Comparison of ENCODE assay signal across 22 cellular contexts in genomic region chr22:35656284-35656752, GRCh38. TPM values are rescaled to one million over a fixed set of nuclear protein-coding genes. Genes with fewer than 3 reads are reported as not detected.
DNase-seq lines count a peak whose midpoint lies in the region; FAIRE-seq and TF ChIP-seq lines count a peak whose summit lies in the region.
"Had no signal": no experiment of that assay in that cellular context is flagged by ENCODE, and none has a peak within 500 bp of the region (broad histone marks: within the 10 kb centered on the region; RNA-seq: fewer than 3 reads in every experiment).

No MANE protein-coding gene starts in this region.

- peaks cover 8 to 12% of the 10 kb centered on the region in 2 experiments; a peak in 3 of 4 replicates for H3K4me1 ChIP-seq in SK-N-SH (ENCODE audit: control insufficient read depth in 1 of 2, insufficient read depth in 2 of 2, low read depth in 1 of 2, low read length in 1 of 2)
- H3K4me1 ChIP-seq: gastroesophageal sphincter had no signal

- CTCF ChIA-PET in SK-N-SH (lab: Yijun Ruan, JAX), result interaction anchor here (0.9 to 1.3 kb wide), 3 partner anchors 25 to 69 kb away, joined by 3 to 5 read pairs (median 3); no protein-coding TSS in a partner anchor

- H3K27ac ChIP-seq in SK-N-SH (ENCODE audit: low read depth in 2 of 2, low read length in 1 of 2) (no peak overlapping the region), dorsolateral prefrontal cortex (no peak overlapping the region)
- H3K27ac ChIP-seq: gastroesophageal sphincter, HL-60, KMS-11, VCaP had no signal

- H3K4me1 Mint-ChIP-seq in activated naive CD4-positive, alpha-beta T cell treated with anti-CD3 and anti-CD28 coated beads, Interleukin-2, amount 50 U/mL, for 24 hours, result peaks cover 83% of the 10 kb centered on the region
- no peaks in the 10 kb centered on the region for H3K4me1 Mint-ChIP-seq in progenitor cell of endocrine pancreas (ENCODE audit: low read depth)
- H3K4me1 Mint-ChIP-seq: nephron progenitor cell had no signal

- H3K4me2 ChIP-seq in SK-N-SH, result no peak overlapping the region
- H3K4me2 ChIP-seq: KMS-11 had no signal

- TF ChIP-seq RAD21 in SK-N-SH (IDR thresholded peaks at IDR 0.05; ENCODE audit: low read length), result no peak

- H3K27me3 ChIP-seq in SK-N-SH (ENCODE audit: insufficient read depth) (no peaks in the 10 kb centered on the region), dorsolateral prefrontal cortex (no peaks in the 10 kb centered on the region)
- H3K27me3 ChIP-seq: gastroesophageal sphincter had no signal

- H3K4me3 Mint-ChIP-seq in activated naive CD4-positive, alpha-beta T cell treated with anti-CD3 and anti-CD28 coated beads, Interleukin-2, amount 50 U/mL, for 24 hours, result no peak overlapping the region
- no peak overlapping the region for H3K4me3 Mint-ChIP-seq in progenitor cell of endocrine pancreas (ENCODE audit: low read depth)
- H3K4me3 Mint-ChIP-seq: activated CD8-positive, alpha-beta memory T cell treated with anti-CD3 and anti-CD28 coated beads, Interleukin-2, amount 10 ng/mL, durations not matched to agents 7 days and 5 days; nephron progenitor cell had no signal

- TF ChIP-seq EP300 in SK-N-SH (IDR thresholded peaks at IDR 0.05; ENCODE audit: borderline replicate concordance in 1 of 2, low read depth in 1 of 2, low read length in 1 of 2), result peak in 1 of 2 experiments; percentile 70; a peak in 1 of 4 replicates

- no peak for TF ChIP-seq CTCF in SK-N-SH (IDR thresholded peaks at IDR 0.05)
- TF ChIP-seq CTCF in progenitor cell of endocrine pancreas (IDR thresholded peaks at IDR 0.05; ENCODE audit: unreplicated experiment), result no peak
- no peak for TF ChIP-seq CTCF in dorsolateral prefrontal cortex (IDR thresholded peaks at IDR 0.05 in 54 of 56, conservative IDR thresholded peaks at IDR 0.05 in 2 of 56; ENCODE audit: low read depth in 1 of 56, partially characterized antibody in 56 of 56)

- H2AFZ ChIP-seq in SK-N-SH (ENCODE audit: low read depth), result no peak overlapping the region

- peak; percentile 32 for FAIRE-seq in urothelium cell line (lab: Jason Lieb, UNC)
- FAIRE-seq: endometrium had no signal

- TF ChIP-seq POLR2A in erythroblast (IDR thresholded peaks at IDR 0.05; ENCODE audit: low read length), result no peak

- DNase-seq in activated naive CD4-positive, alpha-beta T cell (lab: John Stamatoyannopoulos, UW), result no peak
- DNase-seq in SK-N-SH, result peak; percentile 66
- peak; percentile 22 to 57 for DNase-seq in erythroblast (lab: John Stamatoyannopoulos, UW)
- no peak for DNase-seq in urothelium cell line (ENCODE audit: low spot score)
- no peak for DNase-seq in progenitor cell of endocrine pancreas (ENCODE audit: low spot score, unreplicated experiment)
- no peak for DNase-seq in dorsolateral prefrontal cortex
- DNase-seq in kidney tubule cell (ENCODE audit: low spot score), result no peak
- DNase-seq: activated CD8-positive, alpha-beta memory T cell treated with anti-CD3 and anti-CD28 coated beads, Interleukin-2, amount 10 ng/mL, durations not matched to agents 7 days and 5 days; activated naive CD4-positive, alpha-beta T cell treated with anti-CD3 and anti-CD28 coated beads, Interleukin-2, amount 50 U/mL, for 16 hours; caudate nucleus; DMS79; NCI-H1105; NCI-H510A; nephron progenitor cell; retina had no signal

- no peaks in the 10 kb centered on the region for H3K36me3 ChIP-seq in SK-N-SH (replicated peaks in 1 of 2; ENCODE audit: control insufficient read depth in 1 of 2, insufficient read depth in 2 of 2, low read length in 1 of 2)

- no peaks in the 10 kb centered on the region for H4K20me1 ChIP-seq in SK-N-SH (ENCODE audit: insufficient read depth)

- H3K9ac ChIP-seq in SK-N-SH, result no peak overlapping the region
- H3K9ac ChIP-seq: KMS-11 had no signal

- no peaks in the 10 kb centered on the region for H3K79me2 ChIP-seq in SK-N-SH (ENCODE audit: insufficient read depth)

- no peaks in the 10 kb centered on the region for H3K9me3 ChIP-seq in SK-N-SH
- H3K9me3 ChIP-seq: gastroesophageal sphincter had no signal

- intact Hi-C loops in dorsolateral prefrontal cortex (cut with DNase I), result no loop called here

- WGBS in SK-N-SH (ENCODE audit: low lambda C conversion rate), result 63% methylated on average over 5 of the region's 5 CpGs

- POLR2A ChIA-PET in SK-N-SH (lab: Yijun Ruan, JAX), result no interaction called here

- no peaks in the 10 kb centered on the region for H3F3A ChIP-seq in SK-N-SH (replicated peaks; ENCODE audit: insufficient read depth)

- H3K36me3 Mint-ChIP-seq in activated naive CD4-positive, alpha-beta T cell treated with anti-CD3 and anti-CD28 coated beads, Interleukin-2, amount 50 U/mL, for 24 hours, result peaks cover 47% of the 10 kb centered on the region
- H3K36me3 Mint-ChIP-seq in progenitor cell of endocrine pancreas (ENCODE audit: insufficient read depth), result no peaks in the 10 kb centered on the region

- H3K9me2 ChIP-seq in SK-N-SH, result no peaks in the 10 kb centered on the region

- H3K9me3 Mint-ChIP-seq in activated naive CD4-positive, alpha-beta T cell treated with anti-CD3 and anti-CD28 coated beads, Interleukin-2, amount 50 U/mL, for 24 hours, result no peaks in the 10 kb centered on the region
- peaks cover 8% of the 10 kb centered on the region for H3K9me3 Mint-ChIP-seq in progenitor cell of endocrine pancreas (ENCODE audit: low read depth)

- H3K27ac Mint-ChIP-seq in activated naive CD4-positive, alpha-beta T cell treated with anti-CD3 and anti-CD28 coated beads, Interleukin-2, amount 50 U/mL, for 24 hours, result peak overlapping the region; percentile 82
- H3K27ac Mint-ChIP-seq in progenitor cell of endocrine pancreas, result no peak overlapping the region
- H3K27ac Mint-ChIP-seq: activated CD8-positive, alpha-beta memory T cell treated with anti-CD3 and anti-CD28 coated beads, Interleukin-2, amount 10 ng/mL, durations not matched to agents 7 days and 5 days; nephron progenitor cell had no signal

- H3K4me3 ChIP-seq in SK-N-SH (ENCODE audit: low read depth in 2 of 2, low read length in 1 of 2) (no peak overlapping the region), dorsolateral prefrontal cortex (no peak overlapping the region)
- H3K4me3 ChIP-seq: gastroesophageal sphincter had no signal

- no peaks in the 10 kb centered on the region for H3K27me3 Mint-ChIP-seq in activated naive CD4-positive, alpha-beta T cell treated with anti-CD3 and anti-CD28 coated beads, Interleukin-2, amount 50 U/mL, for 24 hours
- peaks cover 3% of the 10 kb centered on the region for H3K27me3 Mint-ChIP-seq in progenitor cell of endocrine pancreas
- H3K27me3 Mint-ChIP-seq: activated CD8-positive, alpha-beta memory T cell treated with anti-CD3 and anti-CD28 coated beads, Interleukin-2, amount 10 ng/mL, durations not matched to agents 7 days and 5 days had no signal

TF ChIP-seq in SK-N-SH, 30 proteins besides CTCF, POLR2A, EP300 and RAD21:
- TF ChIP-seq GATA2 (CRISPR knock-in tag; IDR thresholded peaks at IDR 0.05), result peak; percentile 85
- TF ChIP-seq TEAD4 (IDR thresholded peaks at IDR 0.05; ENCODE audit: borderline replicate concordance, insufficient read depth), result no peak
- TF ChIP-seq RCOR1 (IDR thresholded peaks at IDR 0.05; ENCODE audit: low read length), result peak; percentile 52; the same call in 1 of the 2 replicates
- TF ChIP-seq TCF12 (IDR thresholded peaks at IDR 0.05), result 0 out of 2 replicates have a peak, but pooled peaks have one; percentile 29
- no peak for TF ChIP-seq SMC3 (IDR thresholded peaks at IDR 0.05; ENCODE audit: low read depth, low read length)
- no peak for TF ChIP-seq FOSL2 (IDR thresholded peaks at IDR 0.05; ENCODE audit: borderline replicate concordance, low read depth)
TF ChIP-seq in SK-N-SH: peak in this region for 3.

RNA-seq across cellular contexts. Expression of gene APOL6, which starts 8.1 kb away (rescaled TPM):
- 0.88 and 0.90 TPM in 2 replicates for polyA plus RNA-seq in SK-N-SH (2012; rRNA removed)
- polyA plus RNA-seq in SK-N-SH (2012; cell fraction: cytosol; rRNA removed), result 0.92 and 0.95 TPM in 2 replicates
- polyA plus RNA-seq in SK-N-SH (2012; cell fraction: nucleus; rRNA removed), result 0.65 and 1.0 TPM in 2 replicates
- total RNA-seq in progenitor cell of endocrine pancreas, result 0.07 TPM in 2 replicates
- 10 to 100 TPM in 14 of 120 experiments, 1 to 10 TPM in 106; 2.4 to 20.4 (median 4.9) TPM for total RNA-seq in dorsolateral prefrontal cortex

RNA-seq across cellular contexts. Expression of gene MB, which starts 39.2 kb away (rescaled TPM):
- polyA plus RNA-seq in SK-N-SH (2012; rRNA removed), result 0.86 and 0.95 TPM in 2 replicates
- 0.59 and 0.71 TPM in 2 replicates for polyA plus RNA-seq in SK-N-SH (2012; cell fraction: cytosol; rRNA removed)
- 0.21 and 0.29 TPM in 2 replicates for polyA plus RNA-seq in SK-N-SH (2012; cell fraction: nucleus; rRNA removed)
- total RNA-seq in progenitor cell of endocrine pancreas (not detected in 2 replicates), dorsolateral prefrontal cortex (1 to 10 TPM in 10 of 120 experiments, under 1 TPM in 19, not detected in 91; 0.40 to 1.4 (median 0.80) TPM)
- total RNA-seq: lung microvascular endothelial cell had no signal

Comparison
In these comparisons a context has a peak if more than half of its experiments do, and no peak if none do; other contexts are left out.
1. DNase-seq: peak in SK-N-SH (single experiment) and erythroblast (2 of 2); none in activated naive CD4-positive, alpha-beta T cell (0 of 4), urothelium cell line (single experiment), progenitor cell of endocrine pancreas (single experiment), dorsolateral prefrontal cortex (0 of 10) and kidney tubule cell (single experiment).